Comparison of ENCODE assay signal across 14 cellular contexts in the genomic region with DNA sequence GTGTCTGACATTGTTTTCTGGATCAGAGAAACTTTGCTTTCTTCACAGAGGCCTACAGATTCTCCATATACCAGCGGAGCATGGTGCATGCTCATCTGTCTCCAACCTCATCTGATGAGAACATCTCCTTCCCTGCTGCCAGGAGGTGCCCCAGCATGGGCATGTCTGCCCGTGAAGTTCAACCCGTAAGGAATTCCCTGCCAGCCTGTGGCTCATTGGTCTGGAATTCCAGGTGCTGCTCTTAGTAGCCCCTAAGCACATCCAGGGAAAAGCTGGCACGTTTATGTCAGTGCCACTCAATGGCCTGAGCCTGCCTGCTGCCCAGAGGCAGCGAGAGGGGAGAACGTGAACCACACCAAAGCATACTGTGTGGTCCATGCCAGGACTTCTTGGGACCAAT. TPM values are rescaled to one million over a fixed set of nuclear protein-coding genes. Genes with fewer than 3 reads are reported as not detected.
DNase-seq lines count a peak whose midpoint lies in the region; ATAC-seq and TF ChIP-seq lines count a peak whose summit lies in the region.
"Had no signal": no experiment of that assay in that cellular context is flagged by ENCODE, and none has a peak within 500 bp of the region (broad histone marks: within the 10 kb centered on the region; RNA-seq: fewer than 3 reads in every experiment).

No MANE protein-coding gene starts in this region.

- H3K27ac Mint-ChIP-seq in activated CD4-positive, alpha-beta T cell treated with anti-CD3 and anti-CD28 coated beads for 36 hours, result peak overlapping the region; percentile 98
- peak overlapping the region; percentile 100 for H3K27ac Mint-ChIP-seq in activated naive CD8-positive, alpha-beta T cell treated with anti-CD3 and anti-CD28 coated beads, Interleukin-2, amount 10 ng/mL, durations not matched to agents 7 days and 5 days
- H3K27ac Mint-ChIP-seq in natural killer cell, result peak overlapping the region; percentile 98 to 99

- no peaks in the 10 kb centered on the region for H3K27me3 Mint-ChIP-seq in activated CD4-positive, alpha-beta T cell treated with anti-CD3 and anti-CD28 coated beads for 36 hours
- no peaks in the 10 kb centered on the region for H3K27me3 Mint-ChIP-seq in activated naive CD8-positive, alpha-beta T cell treated with anti-CD3 and anti-CD28 coated beads, Interleukin-2, amount 10 ng/mL, durations not matched to agents 7 days and 5 days
- H3K27me3 Mint-ChIP-seq in natural killer cell (ENCODE audit: low read depth in 2 of 2), result no peaks in the 10 kb centered on the region

- no peak overlapping the region for H2BK15ac ChIP-seq in IMR-90 (ENCODE audit: low read depth, low read length)

- no peak overlapping the region for H4K8ac ChIP-seq in IMR-90 (ENCODE audit: low read depth in 2 of 2, low read length in 2 of 2)

- H3K4ac ChIP-seq in IMR-90 (ENCODE audit: low read depth, low read length), result peak overlapping the region; percentile 38

- H3K4me2 ChIP-seq in IMR-90 (ENCODE audit: low read depth, low read length), result no peak overlapping the region

- peaks cover 12% of the 10 kb centered on the region for H3K9me1 ChIP-seq in IMR-90 (ENCODE audit: insufficient read depth, low read length)

- peaks cover 14% of the 10 kb centered on the region for H3K4me1 ChIP-seq in IMR-90 (ENCODE audit: control insufficient read depth, insufficient read depth, low read length)
- H3K4me1 ChIP-seq in suprapubic skin, result peaks cover 71% of the 10 kb centered on the region

- no peak overlapping the region for H2BK120ac ChIP-seq in IMR-90 (ENCODE audit: low read depth, low read length)

- H2AK9ac ChIP-seq in IMR-90 (replicated peaks; ENCODE audit: low read depth, low read length, poor library complexity), result peak overlapping the region; percentile 34

- H4K5ac ChIP-seq in IMR-90 (ENCODE audit: low read depth, low read length), result no peak overlapping the region

- DNase-seq in activated CD4-positive, alpha-beta T cell treated with anti-CD3 and anti-CD28 coated beads for 36 hours, result no peak
- DNase-seq in activated CD4-positive, alpha-beta T cell treated with anti-CD3 and anti-CD28 coated beads, Interleukin-2, amount 50 U/mL, for 4 hours, result no peak
- DNase-seq in IMR-90 (no peak), natural killer cell (no peak), cerebellar nuclear complex (lab: John Stamatoyannopoulos, UW) (no peak), DMS 273 treated with DMSO at 0.1 percent for 48 hours (lab: John Stamatoyannopoulos, UW) (no peak), suprapubic skin (ENCODE audit: low spot score in 2 of 2) (no peak)
- no peak for DNase-seq in activated naive CD8-positive, alpha-beta T cell treated with anti-CD3 and anti-CD28 coated beads, Interleukin-2, amount 10 ng/mL, durations not matched to agents 7 days and 5 days
- DNase-seq: amygdala, NCI-H1048, PC-9, spleen had no signal

- H2BK20ac ChIP-seq in IMR-90 (ENCODE audit: low read depth, low read length), result no peak overlapping the region

- TF ChIP-seq CTCF in IMR-90 (conservative IDR thresholded peaks at IDR 0.05; ENCODE audit: low read depth, low read length), result no peak
- no peak for TF ChIP-seq CTCF in natural killer cell (IDR thresholded peaks at IDR 0.05)
- TF ChIP-seq CTCF in suprapubic skin (IDR thresholded peaks at IDR 0.05), result no peak

- BruUV-seq in IMR-90 (replicated peaks; lab: Mats Ljungman, UMichigan), result no TSS peak

- H4K91ac ChIP-seq in IMR-90 (ENCODE audit: insufficient read depth, low read depth, low read length), result peak overlapping the region; percentile 1; the same call in 1 of the 2 replicates

- H3K4me3 ChIP-seq in IMR-90 (ENCODE audit: insufficient read depth, low read depth, low read length) (no peak overlapping the region), suprapubic skin (no peak overlapping the region)
- H3K4me3 ChIP-seq: K562, PC-9, prostate gland, spleen had no signal

- peak overlapping the region; percentile 98 for H3K4me3 Mint-ChIP-seq in activated CD4-positive, alpha-beta T cell treated with anti-CD3 and anti-CD28 coated beads for 36 hours
- peak overlapping the region; percentile 98 for H3K4me3 Mint-ChIP-seq in activated naive CD8-positive, alpha-beta T cell treated with anti-CD3 and anti-CD28 coated beads, Interleukin-2, amount 10 ng/mL, durations not matched to agents 7 days and 5 days
- H3K4me3 Mint-ChIP-seq in natural killer cell, result peak overlapping the region; percentile 67

- no peak overlapping the region for H3K9ac ChIP-seq in IMR-90 (ENCODE audit: low read depth, low read length)

- H3K23ac ChIP-seq in IMR-90 (ENCODE audit: low read depth, low read length), result no peak overlapping the region

- H2AK5ac ChIP-seq in IMR-90 (ENCODE audit: low read depth, low read length), result peak overlapping the region; percentile 14

- H3K9me3 Mint-ChIP-seq in activated CD4-positive, alpha-beta T cell treated with anti-CD3 and anti-CD28 coated beads for 36 hours (ENCODE audit: low read depth), result no peaks in the 10 kb centered on the region
- no peaks in the 10 kb centered on the region for H3K9me3 Mint-ChIP-seq in activated naive CD8-positive, alpha-beta T cell treated with anti-CD3 and anti-CD28 coated beads, Interleukin-2, amount 10 ng/mL, durations not matched to agents 7 days and 5 days
- H3K9me3 Mint-ChIP-seq in natural killer cell, result no peaks in the 10 kb centered on the region

- H3K14ac ChIP-seq in IMR-90 (replicated peaks; ENCODE audit: low read depth, low read length), result no peak overlapping the region

- H3K56ac ChIP-seq in IMR-90 (ENCODE audit: extremely low read depth, insufficient read depth, low read length), result no peak overlapping the region

- dilution Hi-C loops in IMR-90 (cut with HindIII; ENCODE audit: low sequenced_read_pairs, unreplicated experiment), result no loop called here

- TF ChIP-seq EP300 in suprapubic skin (IDR thresholded peaks at IDR 0.05), result no peak

- H4K20me1 ChIP-seq in IMR-90 (ENCODE audit: insufficient read depth, low read length), result peaks cover 2% of the 10 kb centered on the region; the same call in 1 of the 2 replicates

- WGBS in IMR-90 (ENCODE audit: extremely low coverage in 2 of 2, insufficient read length in 1 of 2), 2 experiments, result 100% methylated on average over 2 of the region's 6 CpGs; no CpG with 5 or more reads in 1 of the 2 experiments
- WGBS in suprapubic skin, result 56% methylated on average over 6 of the region's 6 CpGs

- in situ Hi-C loops in IMR-90 (cut with MboI; ENCODE audit: low sequenced_read_pairs), result loop anchor here (25.0 kb wide), 1 partner anchor 398 kb away; no protein-coding TSS in a partner anchor

- peaks cover 14 to 40% of the 10 kb centered on the region in 2 experiments; a peak in 2 of 4 replicates for H3K79me1 ChIP-seq in IMR-90 (ENCODE audit: low read depth in 1 of 2, low read length in 2 of 2)

- H2BK5ac ChIP-seq in IMR-90 (ENCODE audit: low read depth, low read length, poor library complexity, severe bottlenecking), result no peak overlapping the region

- H3K27ac ChIP-seq in IMR-90 (ENCODE audit: insufficient read depth, low read length), result no peak overlapping the region
- no peak overlapping the region for H3K27ac ChIP-seq in suprapubic skin
- H3K27ac ChIP-seq: PC-9 had no signal

- H3K9me3 ChIP-seq in IMR-90 (ENCODE audit: control insufficient read depth, insufficient read depth, low read length) (no peaks in the 10 kb centered on the region), suprapubic skin (no peaks in the 10 kb centered on the region)
- H3K9me3 ChIP-seq: prostate gland, spleen had no signal

- H2AFZ ChIP-seq in IMR-90 (replicated peaks; ENCODE audit: low read length, poor library complexity), result peak overlapping the region; percentile 8
- H2AFZ ChIP-seq: PC-9 had no signal

- ATAC-seq in activated CD4-positive, alpha-beta T cell treated with anti-CD3 and anti-CD28 coated beads for 36 hours, result no peak
- ATAC-seq in IMR-90 (ENCODE audit: low read depth), result no peak
- ATAC-seq in activated naive CD8-positive, alpha-beta T cell treated with anti-CD3 and anti-CD28 coated beads, Interleukin-2, amount 10 ng/mL, durations not matched to agents 7 days and 5 days (ENCODE audit: low read depth), result no peak
- ATAC-seq in natural killer cell, result no peak
- ATAC-seq: K562 had no signal

- no peak overlapping the region for H3K18ac ChIP-seq in IMR-90 (ENCODE audit: low read depth, low read length)

- CTCF ChIA-PET in activated CD4-positive, alpha-beta T cell treated with anti-CD3 and anti-CD28 coated beads for 36 hours (lab: Charles Lee), result interaction anchor here (0.7 to 0.8 kb wide), 2 partner anchors 225 to 416 kb away, joined by 3 to 4 read pairs; no protein-coding TSS in a partner anchor
- CTCF ChIA-PET in IMR-90 (lab: Yijun Ruan, JAX), result no interaction called here

- H3K27me3 ChIP-seq in IMR-90 (ENCODE audit: control insufficient read depth, insufficient read depth, low read length), result no peaks in the 10 kb centered on the region
- H3K27me3 ChIP-seq in suprapubic skin, result no peaks in the 10 kb centered on the region
- H3K27me3 ChIP-seq: spleen had no signal

- TF ChIP-seq RAD21 in IMR-90 (IDR thresholded peaks at IDR 0.05; ENCODE audit: low read length), result no peak

- TF ChIP-seq POLR2A in IMR-90 (IDR thresholded peaks at IDR 0.05; ENCODE audit: low read depth, low read length) (no peak), suprapubic skin (IDR thresholded peaks at IDR 0.05) (no peak)

- H3K4me1 Mint-ChIP-seq in activated CD4-positive, alpha-beta T cell treated with anti-CD3 and anti-CD28 coated beads for 36 hours, result peaks cover 60% of the 10 kb centered on the region
- peaks cover 51% of the 10 kb centered on the region for H3K4me1 Mint-ChIP-seq in activated naive CD8-positive, alpha-beta T cell treated with anti-CD3 and anti-CD28 coated beads, Interleukin-2, amount 10 ng/mL, durations not matched to agents 7 days and 5 days
- peaks cover 69 to 70% of the 10 kb centered on the region in 2 donors for H3K4me1 Mint-ChIP-seq in natural killer cell

- POLR2A ChIA-PET in activated CD4-positive, alpha-beta T cell treated with anti-CD3 and anti-CD28 coated beads for 36 hours (lab: Charles Lee), result no interaction called here
- POLR2A ChIA-PET in IMR-90 (lab: Charles Lee; ENCODE audit: unreplicated experiment), result no interaction called here
- POLR2A ChIA-PET in activated naive CD8-positive, alpha-beta T cell treated with anti-CD3 and anti-CD28 coated beads, Interleukin-2, amount 10 ng/mL, durations not matched to agents 7 days and 5 days (lab: Charles Lee), result interaction anchor here (1.0 to 4.6 kb wide), 4 partner anchors 87 to 246 kb away, joined by 3 to 32 read pairs (median 16); partner anchors contain the start of genes SP110 and SP140L

- peaks cover 21% of the 10 kb centered on the region for H3K36me3 Mint-ChIP-seq in activated CD4-positive, alpha-beta T cell treated with anti-CD3 and anti-CD28 coated beads for 36 hours (ENCODE audit: low read depth)
- peaks cover 27% of the 10 kb centered on the region for H3K36me3 Mint-ChIP-seq in activated naive CD8-positive, alpha-beta T cell treated with anti-CD3 and anti-CD28 coated beads, Interleukin-2, amount 10 ng/mL, durations not matched to agents 7 days and 5 days
- no peaks in the 10 kb centered on the region for H3K36me3 Mint-ChIP-seq in natural killer cell

- intact Hi-C loops in activated CD4-positive, alpha-beta T cell treated with anti-CD3 and anti-CD28 coated beads for 36 hours (cut with DNase I, micrococcal nuclease), result loop anchor here (5.0 to 10.0 kb wide), 5 partner anchors 67 to 380 kb away; partner anchors contain the start of gene CAB39 (in 1 of the 2)
- intact Hi-C loops in IMR-90 (cut with micrococcal nuclease), result loop anchor here (5.0 to 10.0 kb wide), 2 partner anchors 198 to 200 kb away; partner anchors contain the start of gene SP110
- intact Hi-C loops in natural killer cell (cut with micrococcal nuclease), result loop anchor here (10.0 kb wide), 2 partner anchors 200 to 380 kb away; no protein-coding TSS in a partner anchor

- H3K36me3 ChIP-seq in IMR-90 (ENCODE audit: control insufficient read depth, insufficient read depth, low read length), result no peaks in the 10 kb centered on the region
- no peaks in the 10 kb centered on the region for H3K36me3 ChIP-seq in suprapubic skin
- H3K36me3 ChIP-seq: prostate gland had no signal

RNA-seq across cellular contexts. Expression of gene SP100, which starts 1.7 kb away (rescaled TPM):
- 100 to 1,000 TPM; 150 to 174 TPM for total RNA-seq in activated CD4-positive, alpha-beta T cell treated with anti-CD3 and anti-CD28 coated beads for 36 hours
- total RNA-seq in IMR-90 (2012; rRNA removed), result 69.0 and 82.5 TPM in 2 replicates
- polyA plus RNA-seq in IMR-90 (2012; rRNA removed), result 42.5 and 50.6 TPM in 2 replicates
- polyA plus RNA-seq in IMR-90 (2012; cell fraction: cytosol; rRNA removed), result 9.2 and 19.8 TPM in 2 replicates
- 5.2 and 60.9 TPM in 2 replicates for polyA plus RNA-seq in IMR-90 (2012; cell fraction: nucleus; rRNA removed; ENCODE audit: low replicate concordance)
- 100 to 1,000 TPM; 301 to 314 TPM for total RNA-seq in activated naive CD8-positive, alpha-beta T cell treated with anti-CD3 and anti-CD28 coated beads, Interleukin-2, amount 10 ng/mL, durations not matched to agents 7 days and 5 days
- 100 to 1,000 TPM; 338 to 393 (median 363) TPM for total RNA-seq in natural killer cell
- total RNA-seq in suprapubic skin, result 100 to 1,000 TPM in 1 of 4 donors, 10 to 100 TPM in 3; 38.7 to 118 (median 65.6) TPM
